Comparison of ENCODE assay signal across 15 cellular contexts in the genomic region with DNA sequence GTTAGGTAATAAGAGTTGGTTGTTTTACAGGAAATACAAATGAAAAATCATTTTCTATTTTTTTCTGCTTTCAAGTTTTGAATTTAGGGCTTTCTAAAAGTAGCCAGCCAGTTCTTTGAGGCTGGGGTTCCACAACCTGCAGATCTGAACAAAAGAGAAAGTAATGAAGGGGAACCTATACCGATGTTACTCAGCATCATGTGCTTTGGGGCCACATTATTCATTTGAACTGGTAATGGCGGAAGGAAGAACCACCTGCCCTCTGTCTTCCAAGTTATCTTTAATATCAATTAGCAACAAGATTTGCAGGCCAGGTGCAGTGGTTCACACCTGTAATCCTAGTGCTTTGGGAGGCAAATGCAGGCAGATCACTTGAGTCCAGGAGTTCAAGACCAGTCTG. TPM values are rescaled to one million over a fixed set of nuclear protein-coding genes. Genes with fewer than 3 reads are reported as not detected.
A peak's percentile ranks its signal among the peaks of the same experiment; 100 is the strongest.
DNase-seq lines count a peak whose midpoint lies in the region; ATAC-seq, FAIRE-seq and TF ChIP-seq lines count a peak whose summit lies in the region.
"Had no signal": no experiment of that assay in that cellular context is flagged by ENCODE, and none has a peak within 500 bp of the region (broad histone marks: within the 10 kb centered on the region; RNA-seq: fewer than 3 reads in every experiment).

No MANE protein-coding gene starts in this region.

- peak overlapping the region in 3 of 4 donors; percentile 51 to 91 (median 58) for H3K4me3 Mint-ChIP-seq in IgD-negative memory B cell
- H3K4me3 Mint-ChIP-seq: nephron had no signal

- peak; percentile 55 for ATAC-seq in GM21360 (IDR thresholded peaks at IDR 0.05; ENCODE audit: unreplicated experiment)
- ATAC-seq in HG02885 (IDR thresholded peaks at IDR 0.05; ENCODE audit: poor library complexity, unreplicated experiment), result peak; percentile 75
- no peak for ATAC-seq in GM19452 (IDR thresholded peaks at IDR 0.05; ENCODE audit: unreplicated experiment)
- ATAC-seq: left ventricle myocardium superior, right cardiac atrium had no signal

- TF ChIP-seq CTCF in right atrium auricular region (IDR thresholded peaks at IDR 0.05), result no peak

- peaks cover 20 to 29% (median 22%) of the 10 kb centered on the region in 3 donors for H3K4me1 Mint-ChIP-seq in IgD-negative memory B cell
- H3K4me1 Mint-ChIP-seq: nephron had no signal

- H3K27ac ChIP-seq in right atrium auricular region, result no peak overlapping the region
- H3K27ac ChIP-seq: colonic mucosa, esophagus muscularis mucosa had no signal

- H3K4me1 ChIP-seq in right atrium auricular region, result no peaks in the 10 kb centered on the region
- H3K4me1 ChIP-seq: colonic mucosa had no signal

- no peaks in the 10 kb centered on the region for H3K9me3 ChIP-seq in right atrium auricular region
- H3K9me3 ChIP-seq: colonic mucosa, esophagus muscularis mucosa had no signal

- peak overlapping the region in 1 of 3 donors; percentile 54 for H3K27ac Mint-ChIP-seq in IgD-negative memory B cell
- H3K27ac Mint-ChIP-seq: nephron had no signal

- H3K9me3 Mint-ChIP-seq in IgD-negative memory B cell, result no peaks in the 10 kb centered on the region
- H3K9me3 Mint-ChIP-seq: nephron had no signal

- no peak for DNase-seq in GM18507 (ENCODE audit: extremely low spot score, insufficient read length, low read depth)
- DNase-seq in NCI-H446 (lab: John Stamatoyannopoulos, UW), result no peak
- DNase-seq in right atrium auricular region (ENCODE audit: low spot score), result no peak
- no peak for DNase-seq in activated CD4-positive, alpha-beta T cell treated with anti-CD3 and anti-CD28 coated beads, Interleukin-2, amount 50 U/mL, for 48 hours
- DNase-seq: colonic mucosa; left ventricle myocardium superior; NCI-H226; right cardiac atrium; stimulated activated CD4-positive, alpha-beta T cell treated with anti-CD3 and anti-CD28 coated beads, Interleukin-2, amount 100 ng/mL, for 48 hours had no signal

- H3K27me3 ChIP-seq in right atrium auricular region, result no peaks in the 10 kb centered on the region
- H3K27me3 ChIP-seq: colonic mucosa, esophagus muscularis mucosa had no signal

- peak; percentile 67 for FAIRE-seq in GM18507 (lab: Jason Lieb, UNC)

- no peaks in the 10 kb centered on the region for H3K36me3 ChIP-seq in right atrium auricular region
- H3K36me3 ChIP-seq: colonic mucosa, esophagus muscularis mucosa had no signal

- H3K4me3 ChIP-seq in right atrium auricular region, result no peak overlapping the region
- H3K4me3 ChIP-seq: colonic mucosa, esophagus muscularis mucosa had no signal

- H3K27me3 Mint-ChIP-seq in IgD-negative memory B cell, result no peaks in the 10 kb centered on the region

- no peaks in the 10 kb centered on the region for H3K36me3 Mint-ChIP-seq in IgD-negative memory B cell

RNA-seq across cellular contexts. Expression of a gene that starts 12.9 kb away (rescaled TPM):
- not detected for polyA plus RNA-seq in IgD-negative memory B cell
- total RNA-seq in right atrium auricular region, result 1 to 10 TPM; 2.1 to 2.6 TPM

RNA-seq across cellular contexts. Expression of a gene that starts 46.2 kb away (rescaled TPM):
- 44.9 TPM for polyA plus RNA-seq in IgD-negative memory B cell
- total RNA-seq in right atrium auricular region, result 100 to 1,000 TPM in 1 of 2 donors, 10 to 100 TPM in 1; 82.0 to 117 TPM
